8 cellular contexts compared by ENCODE assay signal in genomic region chr7:149459201-149459539, GRCh38. TPM values are rescaled to one million over a fixed set of nuclear protein-coding genes. Genes with fewer than 3 reads are reported as not detected.
DNase-seq lines count a peak whose midpoint lies in the region; ATAC-seq and TF ChIP-seq lines count a peak whose summit lies in the region.

No MANE protein-coding gene starts in this region.

- H3K4me3 ChIP-seq in MM.1S (ENCODE audit: low read length) (peak overlapping the region; percentile 62), neural cell (ENCODE audit: low read length) (peak overlapping the region; percentile 62)
- H3K4me3 ChIP-seq in effector memory CD4-positive, alpha-beta T cell (ENCODE audit: insufficient read depth, low read depth, low read length, poor library complexity, severe bottlenecking) = peak overlapping the region; percentile 41

- peak overlapping the region; percentile 56 for H3K27ac ChIP-seq in C4-2B
- no peak overlapping the region for H3K27ac ChIP-seq in MM.1S (ENCODE audit: low read length)
- no peak overlapping the region for H3K27ac ChIP-seq in effector memory CD4-positive, alpha-beta T cell (ENCODE audit: insufficient read depth, low read length, poor library complexity, severe bottlenecking)
- H3K27ac ChIP-seq in neural cell (ENCODE audit: low read length) = no peak overlapping the region

- H3K36me3 ChIP-seq in MM.1S (replicated peaks; ENCODE audit: insufficient read depth, low read length) (no peaks in the 10 kb centered on the region; the same call in none of the 2 replicates), neural cell (ENCODE audit: insufficient read depth, low read length) (no peaks in the 10 kb centered on the region)
- H3K36me3 ChIP-seq in effector memory CD4-positive, alpha-beta T cell (ENCODE audit: control insufficient read depth, insufficient read depth, low read length) = peaks cover 18% of the 10 kb centered on the region

- H3K4me1 ChIP-seq in MM.1S (ENCODE audit: low read length) = peaks cover 12% of the 10 kb centered on the region; the same call in 1 of the 2 replicates
- peaks cover 16% of the 10 kb centered on the region for H3K4me1 ChIP-seq in effector memory CD4-positive, alpha-beta T cell (ENCODE audit: control insufficient read depth, insufficient read depth, low read length, poor library complexity, severe bottlenecking)

- ATAC-seq in GM21737 (IDR thresholded peaks at IDR 0.05; ENCODE audit: unreplicated experiment) (no peak), HG03280 (IDR thresholded peaks at IDR 0.05; ENCODE audit: unreplicated experiment) (no peak)

- H3K4me2 ChIP-seq in MM.1S (ENCODE audit: low read depth, low read length) (peak overlapping the region; percentile 40; the same call in 1 of the 2 replicates), neural cell (ENCODE audit: low read length) (no peak overlapping the region)

- H3F3A ChIP-seq in MM.1S (ENCODE audit: insufficient read depth, low read length) = peaks cover 3% of the 10 kb centered on the region; the same call in 1 of the 2 replicates
- H3F3A ChIP-seq in neural cell (ENCODE audit: insufficient read depth, low read length, poor library complexity, severe bottlenecking) = peaks cover 3% of the 10 kb centered on the region

- TF ChIP-seq RAD21 in neural cell (conservative IDR thresholded peaks at IDR 0.05) = no peak

- H4K20me1 ChIP-seq in MM.1S (ENCODE audit: insufficient read depth, low read length) (no peaks in the 10 kb centered on the region), neural cell (ENCODE audit: insufficient read depth) (no peaks in the 10 kb centered on the region)

- H3K9me2 ChIP-seq in MM.1S (replicated peaks; ENCODE audit: insufficient read depth, low read length) = no peaks in the 10 kb centered on the region
- H3K9me2 ChIP-seq in neural cell (ENCODE audit: insufficient read depth, low read length) = no peaks in the 10 kb centered on the region

- H3K79me2 ChIP-seq in MM.1S (ENCODE audit: low read length) (peaks cover 35% of the 10 kb centered on the region), neural cell (replicated peaks; ENCODE audit: insufficient read depth, low read length) (peaks cover 28% of the 10 kb centered on the region)

- H3K9me3 ChIP-seq in MM.1S (replicated peaks; ENCODE audit: insufficient read depth, low read length) = no peaks in the 10 kb centered on the region
- H3K9me3 ChIP-seq in effector memory CD4-positive, alpha-beta T cell (ENCODE audit: control insufficient read depth, low read length) = no peaks in the 10 kb centered on the region
- H3K9me3 ChIP-seq in neural cell (ENCODE audit: low read length) = no peaks in the 10 kb centered on the region

- H3K27me3 ChIP-seq in MM.1S (replicated peaks; ENCODE audit: insufficient read depth, low read length) (no peaks in the 10 kb centered on the region), neural cell (ENCODE audit: insufficient read depth, low read depth, low read length) (no peaks in the 10 kb centered on the region)
- H3K27me3 ChIP-seq in effector memory CD4-positive, alpha-beta T cell (replicated peaks; ENCODE audit: control insufficient read depth, insufficient read depth, low read length, poor library complexity, severe bottlenecking) = no peaks in the 10 kb centered on the region

- H2AFZ ChIP-seq in MM.1S (ENCODE audit: low read length) (no peak overlapping the region), neural cell (ENCODE audit: low read depth, low read length) (no peak overlapping the region)

- no peak overlapping the region; the same call in 1 of the 2 replicates for H3K9ac ChIP-seq in MM.1S (ENCODE audit: low read length)
- peak overlapping the region; percentile 63 for H3K9ac ChIP-seq in neural cell (ENCODE audit: low read length)

- no peak for TF ChIP-seq CTCF in C4-2B (conservative IDR thresholded peaks at IDR 0.05)
- TF ChIP-seq CTCF in MM.1S (IDR thresholded peaks at IDR 0.05; ENCODE audit: low read length) = no peak
- TF ChIP-seq CTCF in neural cell (IDR thresholded peaks at IDR 0.05; ENCODE audit: poor library complexity, severe bottlenecking) = no peak

- DNase-seq in MM.1S (no peak), kidney glomerular epithelial cell (lab: John Stamatoyannopoulos, UW) (no peak)
- no peak for DNase-seq in effector memory CD4-positive, alpha-beta T cell
- no peak for DNase-seq in stimulated activated CD4-positive, alpha-beta T cell treated with anti-CD3 and anti-CD28 coated beads, Interleukin-4, amount 100 ng/mL, for 24 hours

- no peak for TF ChIP-seq EP300 in neural cell (conservative IDR thresholded peaks at IDR 0.05; ENCODE audit: poor library complexity, severe bottlenecking)

TF ChIP-seq in neural cell, 6 proteins besides CTCF, POLR2A, EP300 and RAD21:
- TF ChIP-seq TAF1 (IDR thresholded peaks at IDR 0.05; ENCODE audit: low read depth) (no peak), REST (IDR thresholded peaks at IDR 0.05; ENCODE audit: borderline replicate concordance) (no peak), EZH2 (IDR thresholded peaks at IDR 0.05; ENCODE audit: borderline replicate concordance, insufficient read depth, low read length, poor library complexity, severe bottlenecking) (no peak), MXI1 (conservative IDR thresholded peaks at IDR 0.05; ENCODE audit: poor library complexity, severe bottlenecking) (no peak), POLR2AphosphoS5 (IDR thresholded peaks at IDR 0.05) (no peak), SMC3 (conservative IDR thresholded peaks at IDR 0.05; ENCODE audit: poor library complexity) (no peak)

RNA-seq across cellular contexts. Expression of gene ZNF777, which starts 1.7 kb away (rescaled TPM):
- polyA plus RNA-seq in neural cell = 6.1 and 7.0 TPM in 2 replicates
- polyA minus RNA-seq in neural cell = 13.9 and 14.7 TPM in 2 replicates

RNA-seq across cellular contexts. Expression of gene ZNF746, which starts 38.4 kb away (rescaled TPM):
- polyA plus RNA-seq in neural cell = 17.2 and 20.1 TPM in 2 replicates
- 33.2 and 40.2 TPM in 2 replicates for polyA minus RNA-seq in neural cell
